Comparison of ENCODE assay signal across 1 cellular context in the genomic region with DNA sequence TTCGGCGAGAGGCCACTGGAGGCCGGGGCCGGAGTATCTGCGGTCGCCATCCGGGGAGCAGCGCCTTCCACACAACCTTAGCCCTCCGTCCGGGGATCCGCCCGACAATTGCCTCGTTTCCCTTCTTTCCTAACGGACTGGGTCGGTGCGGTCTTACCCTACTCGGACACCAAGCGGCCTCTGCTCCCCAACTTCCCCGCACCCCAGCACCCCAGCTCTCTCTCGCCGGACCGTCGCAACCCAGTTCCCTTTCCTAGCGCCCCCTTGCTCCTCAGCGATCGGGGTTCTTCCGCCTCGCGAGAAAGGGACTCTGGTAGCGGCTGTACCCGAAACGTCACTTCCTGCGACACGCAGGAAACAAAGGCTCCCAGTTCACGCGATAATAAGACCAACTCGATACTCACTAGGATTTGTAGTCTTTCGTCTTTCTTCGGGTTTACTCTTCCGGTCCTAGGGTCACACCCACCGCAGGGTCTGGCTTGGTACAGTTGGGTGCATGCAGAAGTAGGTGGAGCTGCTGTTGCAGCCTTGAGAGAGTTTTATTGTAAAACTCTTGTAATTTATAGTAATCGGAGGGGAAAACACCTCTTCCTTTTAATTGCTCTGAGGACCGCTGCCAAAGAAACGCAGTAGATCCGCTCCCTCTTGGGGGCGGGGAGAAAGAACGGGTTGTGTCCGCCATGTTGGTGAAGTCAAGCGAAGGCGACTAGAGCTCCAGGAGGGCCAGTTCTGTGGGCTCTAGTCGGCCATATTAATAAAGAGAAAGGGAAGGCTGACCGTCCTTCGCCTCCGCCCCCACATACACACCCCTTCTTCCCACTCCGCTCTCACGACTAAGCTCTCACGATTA.
TF ChIP-seq lines count a peak whose summit lies in the region.

A gene (plus strand): TSS at position 741 of the 850 bp plus-strand sequence. CDS start 209 bp downstream, outside the sequence.
A gene with protein sequence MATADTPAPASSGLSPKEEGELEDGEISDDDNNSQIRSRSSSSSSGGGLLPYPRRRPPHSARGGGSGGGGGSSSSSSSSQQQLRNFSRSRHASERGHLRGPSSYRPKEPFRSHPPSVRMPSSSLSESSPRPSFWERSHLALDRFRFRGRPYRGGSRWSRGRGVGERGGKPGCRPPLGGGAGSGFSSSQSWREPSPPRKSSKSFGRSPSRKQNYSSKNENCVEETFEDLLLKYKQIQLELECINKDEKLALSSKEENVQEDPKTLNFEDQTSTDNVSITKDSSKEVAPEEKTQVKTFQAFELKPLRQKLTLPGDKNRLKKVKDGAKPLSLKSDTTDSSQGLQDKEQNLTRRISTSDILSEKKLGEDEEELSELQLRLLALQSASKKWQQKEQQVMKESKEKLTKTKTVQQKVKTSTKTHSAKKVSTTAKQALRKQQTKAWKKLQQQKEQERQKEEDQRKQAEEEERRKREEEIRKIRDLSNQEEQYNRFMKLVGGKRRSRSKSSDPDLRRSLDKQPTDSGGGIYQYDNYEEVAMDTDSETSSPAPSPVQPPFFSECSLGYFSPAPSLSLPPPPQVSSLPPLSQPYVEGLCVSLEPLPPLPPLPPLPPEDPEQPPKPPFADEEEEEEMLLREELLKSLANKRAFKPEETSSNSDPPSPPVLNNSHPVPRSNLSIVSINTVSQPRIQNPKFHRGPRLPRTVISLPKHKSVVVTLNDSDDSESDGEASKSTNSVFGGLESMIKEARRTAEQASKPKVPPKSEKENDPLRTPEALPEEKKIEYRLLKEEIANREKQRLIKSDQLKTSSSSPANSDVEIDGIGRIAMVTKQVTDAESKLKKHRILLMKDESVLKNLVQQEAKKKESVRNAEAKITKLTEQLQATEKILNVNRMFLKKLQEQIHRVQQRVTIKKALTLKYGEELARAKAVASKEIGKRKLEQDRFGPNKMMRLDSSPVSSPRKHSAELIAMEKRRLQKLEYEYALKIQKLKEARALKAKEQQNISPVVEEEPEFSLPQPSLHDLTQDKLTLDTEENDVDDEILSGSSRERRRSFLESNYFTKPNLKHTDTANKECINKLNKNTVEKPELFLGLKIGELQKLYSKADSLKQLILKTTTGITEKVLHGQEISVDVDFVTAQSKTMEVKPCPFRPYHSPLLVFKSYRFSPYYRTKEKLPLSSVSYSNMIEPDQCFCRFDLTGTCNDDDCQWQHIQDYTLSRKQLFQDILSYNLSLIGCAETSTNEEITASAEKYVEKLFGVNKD (N-terminal part only) (minus strand): TSS at position 288 of the 850 bp plus-strand sequence. CDS start 238 bp downstream, at position 50.

TF ChIP-seq in HepG2, 621 proteins besides CTCF, POLR2A, EP300 and RAD21 (continued from another document and continues in another):
- TF ChIP-seq, protein P1, sequence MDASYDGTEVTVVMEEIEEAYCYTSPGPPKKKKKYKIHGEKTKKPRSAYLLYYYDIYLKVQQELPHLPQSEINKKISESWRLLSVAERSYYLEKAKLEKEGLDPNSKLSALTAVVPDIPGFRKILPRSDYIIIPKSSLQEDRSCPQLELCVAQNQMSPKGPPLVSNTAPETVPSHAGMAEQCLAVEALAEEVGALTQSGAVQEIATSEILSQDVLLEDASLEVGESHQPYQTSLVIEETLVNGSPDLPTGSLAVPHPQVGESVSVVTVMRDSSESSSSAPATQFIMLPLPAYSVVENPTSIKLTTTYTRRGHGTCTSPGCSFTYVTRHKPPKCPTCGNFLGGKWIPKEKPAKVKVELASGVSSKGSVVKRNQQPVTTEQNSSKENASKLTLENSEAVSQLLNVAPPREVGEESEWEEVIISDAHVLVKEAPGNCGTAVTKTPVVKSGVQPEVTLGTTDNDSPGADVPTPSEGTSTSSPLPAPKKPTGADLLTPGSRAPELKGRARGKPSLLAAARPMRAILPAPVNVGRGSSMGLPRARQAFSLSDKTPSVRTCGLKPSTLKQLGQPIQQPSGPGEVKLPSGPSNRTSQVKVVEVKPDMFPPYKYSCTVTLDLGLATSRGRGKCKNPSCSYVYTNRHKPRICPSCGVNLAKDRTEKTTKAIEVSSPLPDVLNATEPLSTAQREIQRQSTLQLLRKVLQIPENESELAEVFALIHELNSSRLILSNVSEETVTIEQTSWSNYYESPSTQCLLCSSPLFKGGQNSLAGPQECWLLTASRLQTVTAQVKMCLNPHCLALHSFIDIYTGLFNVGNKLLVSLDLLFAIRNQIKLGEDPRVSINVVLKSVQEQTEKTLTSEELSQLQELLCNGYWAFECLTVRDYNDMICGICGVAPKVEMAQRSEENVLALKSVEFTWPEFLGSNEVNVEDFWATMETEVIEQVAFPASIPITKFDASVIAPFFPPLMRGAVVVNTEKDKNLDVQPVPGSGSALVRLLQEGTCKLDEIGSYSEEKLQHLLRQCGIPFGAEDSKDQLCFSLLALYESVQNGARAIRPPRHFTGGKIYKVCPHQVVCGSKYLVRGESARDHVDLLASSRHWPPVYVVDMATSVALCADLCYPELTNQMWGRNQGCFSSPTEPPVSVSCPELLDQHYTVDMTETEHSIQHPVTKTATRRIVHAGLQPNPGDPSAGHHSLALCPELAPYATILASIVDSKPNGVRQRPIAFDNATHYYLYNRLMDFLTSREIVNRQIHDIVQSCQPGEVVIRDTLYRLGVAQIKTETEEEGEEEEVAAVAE (CRISPR knock-in tag; IDR thresholded peaks at IDR 0.05; ENCODE audit: borderline replicate concordance), result no peak; the same call in 1 of the 2 replicates
- TF ChIP-seq ZNF451 (CRISPR knock-in tag; IDR thresholded peaks at IDR 0.05) (0 out of 2 replicates have a peak, but pooled peaks have one; percentile 50), ZNF24 (IDR thresholded peaks at IDR 0.05) (no peak), RAD51 (IDR thresholded peaks at IDR 0.05; ENCODE audit: borderline replicate concordance) (no peak), MTF2 (CRISPR knock-in tag; IDR thresholded peaks at IDR 0.05; ENCODE audit: borderline replicate concordance) (no peak; the same call in 1 of the 2 replicates), CEBPG (CRISPR knock-in tag; IDR thresholded peaks at IDR 0.05) (peak; percentile 45), MED13 (CRISPR knock-in tag; IDR thresholded peaks at IDR 0.05) (no peak), FOXM1 (CRISPR knock-in tag; IDR thresholded peaks at IDR 0.05) (no peak), TRIM24 (CRISPR knock-in tag; IDR thresholded peaks at IDR 0.05) (no peak), ZFP62 (CRISPR knock-in tag; IDR thresholded peaks at IDR 0.05) (no peak), POLR2G (IDR thresholded peaks at IDR 0.05; ENCODE audit: low read depth, low read length) (peak; percentile 92), GZF1 (CRISPR knock-in tag; IDR thresholded peaks at IDR 0.05) (peak; percentile 71; the same call in 1 of the 2 replicates), KDM2A (CRISPR knock-in tag; IDR thresholded peaks at IDR 0.05; ENCODE audit: borderline replicate concordance, low read depth) (peak; percentile 84), KLF11 (CRISPR knock-in tag; IDR thresholded peaks at IDR 0.05) (no peak)
- TF ChIP-seq, protein P2, sequence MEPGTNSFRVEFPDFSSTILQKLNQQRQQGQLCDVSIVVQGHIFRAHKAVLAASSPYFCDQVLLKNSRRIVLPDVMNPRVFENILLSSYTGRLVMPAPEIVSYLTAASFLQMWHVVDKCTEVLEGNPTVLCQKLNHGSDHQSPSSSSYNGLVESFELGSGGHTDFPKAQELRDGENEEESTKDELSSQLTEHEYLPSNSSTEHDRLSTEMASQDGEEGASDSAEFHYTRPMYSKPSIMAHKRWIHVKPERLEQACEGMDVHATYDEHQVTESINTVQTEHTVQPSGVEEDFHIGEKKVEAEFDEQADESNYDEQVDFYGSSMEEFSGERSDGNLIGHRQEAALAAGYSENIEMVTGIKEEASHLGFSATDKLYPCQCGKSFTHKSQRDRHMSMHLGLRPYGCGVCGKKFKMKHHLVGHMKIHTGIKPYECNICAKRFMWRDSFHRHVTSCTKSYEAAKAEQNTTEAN (CRISPR knock-in tag; conservative IDR thresholded peaks at IDR 0.05), result no peak
- TF ChIP-seq, protein P3, sequence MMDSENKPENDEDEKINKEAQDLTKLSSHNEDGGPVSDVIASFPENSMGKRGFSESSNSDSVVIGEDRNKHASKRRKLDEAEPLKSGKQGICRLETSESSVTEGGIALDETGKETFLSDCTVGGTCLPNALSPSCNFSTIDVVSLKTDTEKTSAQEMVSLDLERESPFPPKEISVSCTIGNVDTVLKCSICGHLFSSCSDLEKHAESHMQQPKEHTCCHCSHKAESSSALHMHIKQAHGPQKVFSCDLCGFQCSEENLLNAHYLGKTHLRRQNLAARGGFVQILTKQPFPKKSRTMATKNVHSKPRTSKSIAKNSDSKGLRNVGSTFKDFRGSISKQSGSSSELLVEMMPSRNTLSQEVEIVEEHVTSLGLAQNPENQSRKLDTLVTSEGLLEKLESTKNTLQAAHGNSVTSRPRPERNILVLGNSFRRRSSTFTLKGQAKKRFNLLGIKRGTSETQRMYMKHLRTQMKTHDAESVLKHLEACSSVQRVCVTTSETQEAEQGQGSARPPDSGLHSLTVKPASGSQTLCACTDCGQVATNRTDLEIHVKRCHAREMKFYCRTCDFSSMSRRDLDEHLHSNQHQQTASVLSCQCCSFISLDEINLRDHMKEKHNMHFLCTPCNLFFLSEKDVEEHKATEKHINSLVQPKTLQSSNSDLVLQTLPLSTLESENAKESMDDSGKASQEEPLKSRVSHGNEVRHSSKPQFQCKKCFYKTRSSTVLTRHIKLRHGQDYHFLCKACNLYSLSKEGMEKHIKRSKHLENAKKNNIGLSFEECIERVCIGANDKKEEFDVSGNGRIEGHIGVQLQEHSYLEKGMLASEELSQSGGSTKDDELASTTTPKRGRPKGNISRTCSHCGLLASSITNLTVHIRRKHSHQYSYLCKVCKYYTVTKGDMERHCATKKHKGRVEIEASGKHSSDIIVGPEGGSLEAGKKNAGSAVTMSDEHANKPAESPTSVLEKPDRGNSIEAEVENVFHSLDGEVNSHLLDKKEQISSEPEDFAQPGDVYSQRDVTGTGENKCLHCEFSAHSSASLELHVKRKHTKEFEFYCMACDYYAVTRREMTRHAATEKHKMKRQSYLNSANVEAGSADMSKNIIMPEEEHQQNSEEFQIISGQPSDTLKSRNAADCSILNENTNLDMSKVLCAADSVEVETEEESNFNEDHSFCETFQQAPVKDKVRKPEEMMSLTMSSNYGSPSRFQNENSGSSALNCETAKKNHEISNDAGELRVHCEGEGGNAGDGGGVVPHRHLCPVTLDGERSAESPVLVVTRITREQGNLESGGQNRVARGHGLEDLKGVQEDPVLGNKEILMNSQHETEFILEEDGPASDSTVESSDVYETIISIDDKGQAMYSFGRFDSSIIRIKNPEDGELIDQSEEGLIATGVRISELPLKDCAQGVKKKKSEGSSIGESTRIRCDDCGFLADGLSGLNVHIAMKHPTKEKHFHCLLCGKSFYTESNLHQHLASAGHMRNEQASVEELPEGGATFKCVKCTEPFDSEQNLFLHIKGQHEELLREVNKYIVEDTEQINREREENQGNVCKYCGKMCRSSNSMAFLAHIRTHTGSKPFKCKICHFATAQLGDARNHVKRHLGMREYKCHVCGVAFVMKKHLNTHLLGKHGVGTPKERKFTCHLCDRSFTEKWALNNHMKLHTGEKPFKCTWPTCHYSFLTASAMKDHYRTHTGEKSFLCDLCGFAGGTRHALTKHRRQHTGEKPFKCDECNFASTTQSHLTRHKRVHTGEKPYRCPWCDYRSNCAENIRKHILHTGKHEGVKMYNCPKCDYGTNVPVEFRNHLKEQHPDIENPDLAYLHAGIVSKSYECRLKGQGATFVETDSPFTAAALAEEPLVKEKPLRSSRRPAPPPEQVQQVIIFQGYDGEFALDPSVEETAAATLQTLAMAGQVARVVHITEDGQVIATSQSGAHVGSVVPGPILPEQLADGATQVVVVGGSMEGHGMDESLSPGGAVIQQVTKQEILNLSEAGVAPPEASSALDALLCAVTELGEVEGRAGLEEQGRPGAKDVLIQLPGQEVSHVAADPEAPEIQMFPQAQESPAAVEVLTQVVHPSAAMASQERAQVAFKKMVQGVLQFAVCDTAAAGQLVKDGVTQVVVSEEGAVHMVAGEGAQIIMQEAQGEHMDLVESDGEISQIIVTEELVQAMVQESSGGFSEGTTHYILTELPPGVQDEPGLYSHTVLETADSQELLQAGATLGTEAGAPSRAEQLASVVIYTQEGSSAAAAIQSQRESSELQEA (CRISPR knock-in tag; IDR thresholded peaks at IDR 0.05; ENCODE audit: not compliant biosample characterization), result no peak
- TF ChIP-seq, protein P4, sequence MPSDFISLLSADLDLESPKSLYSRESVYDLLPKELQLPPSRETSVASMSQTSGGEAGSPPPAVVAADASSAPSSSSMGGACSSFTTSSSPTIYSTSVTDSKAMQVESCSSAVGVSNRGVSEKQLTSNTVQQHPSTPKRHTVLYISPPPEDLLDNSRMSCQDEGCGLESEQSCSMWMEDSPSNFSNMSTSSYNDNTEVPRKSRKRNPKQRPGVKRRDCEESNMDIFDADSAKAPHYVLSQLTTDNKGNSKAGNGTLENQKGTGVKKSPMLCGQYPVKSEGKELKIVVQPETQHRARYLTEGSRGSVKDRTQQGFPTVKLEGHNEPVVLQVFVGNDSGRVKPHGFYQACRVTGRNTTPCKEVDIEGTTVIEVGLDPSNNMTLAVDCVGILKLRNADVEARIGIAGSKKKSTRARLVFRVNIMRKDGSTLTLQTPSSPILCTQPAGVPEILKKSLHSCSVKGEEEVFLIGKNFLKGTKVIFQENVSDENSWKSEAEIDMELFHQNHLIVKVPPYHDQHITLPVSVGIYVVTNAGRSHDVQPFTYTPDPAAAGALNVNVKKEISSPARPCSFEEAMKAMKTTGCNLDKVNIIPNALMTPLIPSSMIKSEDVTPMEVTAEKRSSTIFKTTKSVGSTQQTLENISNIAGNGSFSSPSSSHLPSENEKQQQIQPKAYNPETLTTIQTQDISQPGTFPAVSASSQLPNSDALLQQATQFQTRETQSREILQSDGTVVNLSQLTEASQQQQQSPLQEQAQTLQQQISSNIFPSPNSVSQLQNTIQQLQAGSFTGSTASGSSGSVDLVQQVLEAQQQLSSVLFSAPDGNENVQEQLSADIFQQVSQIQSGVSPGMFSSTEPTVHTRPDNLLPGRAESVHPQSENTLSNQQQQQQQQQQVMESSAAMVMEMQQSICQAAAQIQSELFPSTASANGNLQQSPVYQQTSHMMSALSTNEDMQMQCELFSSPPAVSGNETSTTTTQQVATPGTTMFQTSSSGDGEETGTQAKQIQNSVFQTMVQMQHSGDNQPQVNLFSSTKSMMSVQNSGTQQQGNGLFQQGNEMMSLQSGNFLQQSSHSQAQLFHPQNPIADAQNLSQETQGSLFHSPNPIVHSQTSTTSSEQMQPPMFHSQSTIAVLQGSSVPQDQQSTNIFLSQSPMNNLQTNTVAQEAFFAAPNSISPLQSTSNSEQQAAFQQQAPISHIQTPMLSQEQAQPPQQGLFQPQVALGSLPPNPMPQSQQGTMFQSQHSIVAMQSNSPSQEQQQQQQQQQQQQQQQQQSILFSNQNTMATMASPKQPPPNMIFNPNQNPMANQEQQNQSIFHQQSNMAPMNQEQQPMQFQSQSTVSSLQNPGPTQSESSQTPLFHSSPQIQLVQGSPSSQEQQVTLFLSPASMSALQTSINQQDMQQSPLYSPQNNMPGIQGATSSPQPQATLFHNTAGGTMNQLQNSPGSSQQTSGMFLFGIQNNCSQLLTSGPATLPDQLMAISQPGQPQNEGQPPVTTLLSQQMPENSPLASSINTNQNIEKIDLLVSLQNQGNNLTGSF (CRISPR knock-in tag; IDR thresholded peaks at IDR 0.05), result no peak
- TF ChIP-seq, protein P5, sequence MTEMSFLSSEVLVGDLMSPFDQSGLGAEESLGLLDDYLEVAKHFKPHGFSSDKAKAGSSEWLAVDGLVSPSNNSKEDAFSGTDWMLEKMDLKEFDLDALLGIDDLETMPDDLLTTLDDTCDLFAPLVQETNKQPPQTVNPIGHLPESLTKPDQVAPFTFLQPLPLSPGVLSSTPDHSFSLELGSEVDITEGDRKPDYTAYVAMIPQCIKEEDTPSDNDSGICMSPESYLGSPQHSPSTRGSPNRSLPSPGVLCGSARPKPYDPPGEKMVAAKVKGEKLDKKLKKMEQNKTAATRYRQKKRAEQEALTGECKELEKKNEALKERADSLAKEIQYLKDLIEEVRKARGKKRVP (CRISPR knock-in tag; IDR thresholded peaks at IDR 0.05), result peak in 1 of 2 experiments; percentile 58; a peak in 1 of 4 replicates
